ENCODE assay signal across 20 cellular contexts in genomic region chrX:40081679-40082068, GRCh38. TPM values are rescaled to one million over a fixed set of nuclear protein-coding genes. Genes with fewer than 3 reads are reported as not detected.
DNase-seq lines count a peak whose midpoint lies in the region; ATAC-seq and TF ChIP-seq lines count a peak whose summit lies in the region.
"Had no signal": no experiment of that assay in that cellular context is flagged by ENCODE, and none has a peak within 500 bp of the region (broad histone marks: within the 10 kb centered on the region; RNA-seq: fewer than 3 reads in every experiment).

No MANE protein-coding gene starts in this region.

- no peak overlapping the region for H3K4me3 ChIP-seq in right lobe of liver
- H3K4me3 ChIP-seq in adrenal gland, result no peak overlapping the region
- H3K4me3 ChIP-seq: heart right ventricle, spleen, thoracic aorta had no signal

- H3K27ac ChIP-seq in right lobe of liver (peak overlapping the region in 2 of 3 donors; percentile 60 to 79), adrenal gland (no peak overlapping the region)
- H3K27ac ChIP-seq: heart right ventricle, parathyroid adenoma, spleen, thoracic aorta had no signal

- no peaks in the 10 kb centered on the region for H3K27me3 ChIP-seq in right lobe of liver
- H3K27me3 ChIP-seq in adrenal gland, result peaks cover 9% of the 10 kb centered on the region

- H3K27me3 Mint-ChIP-seq in stimulated activated naive CD8-positive, alpha-beta T cell treated with anti-CD3 and anti-CD28 coated beads, Interleukin-15, amount 100 ng/mL, for 72 hours, result no peaks in the 10 kb centered on the region
- H3K27me3 Mint-ChIP-seq in WTC11 (ENCODE audit: low read depth), result peaks cover 21% of the 10 kb centered on the region
- H3K27me3 Mint-ChIP-seq in activated CD4-positive, alpha-beta memory T cell treated with anti-CD3 and anti-CD28 coated beads for 36 hours, result no peaks in the 10 kb centered on the region
- H3K27me3 Mint-ChIP-seq: activated naive CD8-positive, alpha-beta T cell treated with anti-CD3 and anti-CD28 coated beads, Interleukin-2, amount 50 U/mL, for 24 hours had no signal

- no peaks in the 10 kb centered on the region for H3K9me3 Mint-ChIP-seq in stimulated activated naive CD8-positive, alpha-beta T cell treated with anti-CD3 and anti-CD28 coated beads, Interleukin-15, amount 100 ng/mL, for 72 hours
- H3K9me3 Mint-ChIP-seq in WTC11, result no peaks in the 10 kb centered on the region
- no peaks in the 10 kb centered on the region for H3K9me3 Mint-ChIP-seq in activated CD4-positive, alpha-beta memory T cell treated with anti-CD3 and anti-CD28 coated beads for 36 hours
- H3K9me3 Mint-ChIP-seq: activated naive CD8-positive, alpha-beta T cell treated with anti-CD3 and anti-CD28 coated beads, Interleukin-2, amount 50 U/mL, for 24 hours; activated T-helper 2 cell treated with anti-CD3 and anti-CD28 coated beads, Interferon-gamma antibody, Interleukin-2, Interleukin-4, amounts not matched to agents 10 μg/mL and 5 μg/mL and 100 μg/mL, durations not matched to agents 14 hours and 24 hours and 36 hours; T-cell had no signal

- H3K36me3 ChIP-seq in right lobe of liver (peaks cover 0 to 3% (median 0%) of the 10 kb centered on the region in 4 donors), adrenal gland (replicated peaks in 1 of 2) (no peaks in the 10 kb centered on the region)
- H3K36me3 ChIP-seq: thoracic aorta had no signal

- peaks cover 75% of the 10 kb centered on the region for H3K4me1 Mint-ChIP-seq in stimulated activated naive CD8-positive, alpha-beta T cell treated with anti-CD3 and anti-CD28 coated beads, Interleukin-15, amount 100 ng/mL, for 72 hours
- H3K4me1 Mint-ChIP-seq in WTC11, result peaks cover 70% of the 10 kb centered on the region
- peaks cover 64% of the 10 kb centered on the region for H3K4me1 Mint-ChIP-seq in activated CD4-positive, alpha-beta memory T cell treated with anti-CD3 and anti-CD28 coated beads for 36 hours (ENCODE audit: low read depth)

- DNase-seq in stimulated activated naive CD8-positive, alpha-beta T cell treated with anti-CD3 and anti-CD28 coated beads, Interleukin-15, amount 100 ng/mL, for 72 hours, result no peak
- no peak for DNase-seq in stimulated activated naive CD8-positive, alpha-beta T cell treated with anti-CD3 and anti-CD28 coated beads, Interleukin-15, Interleukin-2, amounts not matched to agents 100 U/mL and 50 U/mL, for 24 hours
- DNase-seq in WTC11 (ENCODE audit: low spot score) (no peak), right lobe of liver (peak in 1 of 3 donors; percentile 37), A172 (ENCODE audit: low spot score) (no peak), NCI-H1048 (lab: John Stamatoyannopoulos, UW) (no peak), adrenal gland (no peak)
- DNase-seq in activated CD4-positive, alpha-beta memory T cell treated with anti-CD3 and anti-CD28 coated beads for 36 hours, result no peak
- DNase-seq: activated naive CD8-positive, alpha-beta T cell treated with anti-CD3 and anti-CD28 coated beads, Interleukin-2, amount 50 U/mL, for 24 hours; caudate nucleus; effector memory CD4-positive, alpha-beta T cell; HCEC 1CT; heart right ventricle; KBM-7; NCI-H2171 treated with DMSO at 0.1 percent for 48 hours; spleen; T-cell had no signal

- POLR2A ChIA-PET in WTC11 (lab: Charles Lee), result interaction anchor here (0.6 kb wide), 1 partner anchor 79 kb away, joined by 7 read pairs; no protein-coding TSS in a partner anchor
- POLR2A ChIA-PET in activated CD4-positive, alpha-beta memory T cell treated with anti-CD3 and anti-CD28 coated beads for 36 hours (lab: Charles Lee), result no interaction called here

- peaks cover under 1% of the 10 kb centered on the region for H3K36me3 Mint-ChIP-seq in WTC11
- peaks cover 5% of the 10 kb centered on the region for H3K36me3 Mint-ChIP-seq in activated CD4-positive, alpha-beta memory T cell treated with anti-CD3 and anti-CD28 coated beads for 36 hours

- TF ChIP-seq POLR2A in right lobe of liver (IDR thresholded peaks at IDR 0.05) (no peak), adrenal gland (IDR thresholded peaks at IDR 0.05) (no peak)

- WGBS in right lobe of liver (ENCODE audit: insufficient coverage, low coverage, low lambda C conversion rate, missing lambda C conversion rate), result 19% methylated on average over 3 of the region's 4 CpGs
- 34 to 71% (median 56%) methylated on average over 2 to 4 of the region's 4 CpGs for WGBS in adrenal gland, 4 donors

- H3K9me3 ChIP-seq in right lobe of liver (no peaks in the 10 kb centered on the region), adrenal gland (replicated peaks in 1 of 3) (no peaks in the 10 kb centered on the region)
- H3K9me3 ChIP-seq: heart right ventricle, spleen, thoracic aorta had no signal

- H3K27ac Mint-ChIP-seq in stimulated activated naive CD8-positive, alpha-beta T cell treated with anti-CD3 and anti-CD28 coated beads, Interleukin-15, amount 100 ng/mL, for 72 hours, result no peak overlapping the region
- H3K27ac Mint-ChIP-seq in WTC11, result peak overlapping the region; percentile 84
- H3K27ac Mint-ChIP-seq in activated CD4-positive, alpha-beta memory T cell treated with anti-CD3 and anti-CD28 coated beads for 36 hours, result no peak overlapping the region
- H3K27ac Mint-ChIP-seq: activated naive CD8-positive, alpha-beta T cell treated with anti-CD3 and anti-CD28 coated beads, Interleukin-2, amount 50 U/mL, for 24 hours; activated T-helper 2 cell treated with anti-CD3 and anti-CD28 coated beads, Interferon-gamma antibody, Interleukin-2, Interleukin-4, amounts not matched to agents 10 μg/mL and 5 μg/mL and 100 μg/mL, durations not matched to agents 14 hours and 24 hours and 36 hours had no signal

- intact Hi-C loops in right lobe of liver (cut with DNase I) (no loop called here), adrenal gland (cut with DNase I) (no loop called here)
- intact Hi-C loops in activated CD4-positive, alpha-beta memory T cell treated with anti-CD3 and anti-CD28 coated beads for 36 hours (cut with micrococcal nuclease), result no loop called here

- CTCF ChIA-PET in WTC11 (lab: Charles Lee), result interaction anchor here (1.4 kb wide), 1 partner anchor 68 kb away, joined by 3 read pairs; no protein-coding TSS in a partner anchor
- CTCF ChIA-PET in activated CD4-positive, alpha-beta memory T cell treated with anti-CD3 and anti-CD28 coated beads for 36 hours (lab: Charles Lee), result interaction anchor here (1.2 kb wide), 1 partner anchor 185 kb away, joined by 3 read pairs; no protein-coding TSS in a partner anchor

- H3K4me1 ChIP-seq in right lobe of liver (peaks cover 0 to 24% (median under 1%) of the 10 kb centered on the region in 4 donors), adrenal gland (replicated peaks in 1 of 2) (peaks cover 14 to 31% of the 10 kb centered on the region in 2 donors)

- peak overlapping the region; percentile 6 to 35 for H3K4me3 Mint-ChIP-seq in stimulated activated naive CD8-positive, alpha-beta T cell treated with anti-CD3 and anti-CD28 coated beads, Interleukin-15, amount 100 ng/mL, for 72 hours
- H3K4me3 Mint-ChIP-seq in WTC11, result peak overlapping the region; percentile 52
- no peak overlapping the region for H3K4me3 Mint-ChIP-seq in activated CD4-positive, alpha-beta memory T cell treated with anti-CD3 and anti-CD28 coated beads for 36 hours
- H3K4me3 Mint-ChIP-seq: activated naive CD8-positive, alpha-beta T cell treated with anti-CD3 and anti-CD28 coated beads, Interleukin-2, amount 50 U/mL, for 24 hours had no signal

- TF ChIP-seq CTCF in WTC11 (IDR thresholded peaks at IDR 0.05), result no peak
- TF ChIP-seq CTCF in right lobe of liver (IDR thresholded peaks at IDR 0.05), result no peak
- TF ChIP-seq CTCF in adrenal gland (IDR thresholded peaks at IDR 0.05), result no peak

- ATAC-seq in stimulated activated naive CD8-positive, alpha-beta T cell treated with anti-CD3 and anti-CD28 coated beads, Interleukin-15, amount 100 ng/mL, for 72 hours, result no peak
- no peak for ATAC-seq in stimulated activated naive CD8-positive, alpha-beta T cell treated with anti-CD3 and anti-CD28 coated beads, Interleukin-15, Interleukin-2, amounts not matched to agents 100 U/mL and 50 U/mL, for 24 hours
- ATAC-seq in WTC11 (no peak), right lobe of liver (peak; percentile 8 to 25 (median 10))
- ATAC-seq: activated naive CD8-positive, alpha-beta T cell treated with anti-CD3 and anti-CD28 coated beads, Interleukin-2, amount 50 U/mL, for 24 hours; T-cell had no signal

TF ChIP-seq in WTC11, 78 proteins besides CTCF, POLR2A, EP300 and RAD21 (continues in another document):
- TF ChIP-seq CREM (CRISPR knock-in tag; IDR thresholded peaks at IDR 0.05) (no peak), TP53 (CRISPR knock-in tag; IDR thresholded peaks at IDR 0.05) (no peak), JAZF1 (CRISPR knock-in tag; IDR thresholded peaks at IDR 0.05) (no peak), ESRRA (CRISPR knock-in tag; IDR thresholded peaks at IDR 0.05; ENCODE audit: borderline replicate concordance) (no peak), GRHL2 (CRISPR knock-in tag; IDR thresholded peaks at IDR 0.05; ENCODE audit: insufficient replicate concordance, severe bottlenecking) (no peak), SOX15 (CRISPR knock-in tag; IDR thresholded peaks at IDR 0.05) (no peak)
- TF ChIP-seq, protein P1, sequence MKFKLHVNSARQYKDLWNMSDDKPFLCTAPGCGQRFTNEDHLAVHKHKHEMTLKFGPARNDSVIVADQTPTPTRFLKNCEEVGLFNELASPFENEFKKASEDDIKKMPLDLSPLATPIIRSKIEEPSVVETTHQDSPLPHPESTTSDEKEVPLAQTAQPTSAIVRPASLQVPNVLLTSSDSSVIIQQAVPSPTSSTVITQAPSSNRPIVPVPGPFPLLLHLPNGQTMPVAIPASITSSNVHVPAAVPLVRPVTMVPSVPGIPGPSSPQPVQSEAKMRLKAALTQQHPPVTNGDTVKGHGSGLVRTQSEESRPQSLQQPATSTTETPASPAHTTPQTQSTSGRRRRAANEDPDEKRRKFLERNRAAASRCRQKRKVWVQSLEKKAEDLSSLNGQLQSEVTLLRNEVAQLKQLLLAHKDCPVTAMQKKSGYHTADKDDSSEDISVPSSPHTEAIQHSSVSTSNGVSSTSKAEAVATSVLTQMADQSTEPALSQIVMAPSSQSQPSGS (CRISPR knock-in tag; IDR thresholded peaks at IDR 0.05; ENCODE audit: borderline replicate concordance, low read depth), result no peak

RNA-seq across cellular contexts. Expression of gene BCOR, which starts 16.1 kb away (rescaled TPM):
- total RNA-seq in WTC11 (2021) (41.1 to 44.5 TPM (median 43.1 TPM) in 3 replicates), right lobe of liver (10 to 100 TPM in 4 of 6 experiments, 1 to 10 TPM in 2; 9.4 to 16.6 (median 12.0) TPM), adrenal gland (10 to 100 TPM; 21.7 to 42.9 (median 30.6) TPM)
- 10 to 100 TPM; 33.7 to 35.0 TPM for total RNA-seq in activated CD4-positive, alpha-beta memory T cell treated with anti-CD3 and anti-CD28 coated beads for 36 hours
- total RNA-seq in A172 (2014; rRNA removed; shearing (Covaris generic)), result 10.9 and 20.5 TPM in 2 replicates
- 10 to 100 TPM; 13.7 to 16.0 (median 14.0) TPM for polyA plus RNA-seq in adrenal gland

Comparison
In these comparisons a context has a peak if more than half of its experiments do, and no peak if none do; other contexts are left out.
1. ATAC-seq: peak in right lobe of liver (4 of 4); none in stimulated activated naive CD8-positive, alpha-beta T cell treated with anti-CD3 and anti-CD28 coated beads, Interleukin-15, amount 100 ng/mL, for 72 hours (single experiment), stimulated activated naive CD8-positive, alpha-beta T cell treated with anti-CD3 and anti-CD28 coated beads, Interleukin-15, Interleukin-2, amounts not matched to agents 100 U/mL and 50 U/mL, for 24 hours (single experiment) and WTC11 (single experiment).
2. H3K27ac ChIP-seq: peak in right lobe of liver (2 of 3); none in adrenal gland (0 of 5).